In genomic region chr17:50853015-50853615, GRCh38 we compare ENCODE assay signal across 13 cellular contexts. TPM values are rescaled to one million over a fixed set of nuclear protein-coding genes. Genes with fewer than 3 reads are reported as not detected.
DNase-seq lines count a peak whose midpoint lies in the region; ATAC-seq, FAIRE-seq and TF ChIP-seq lines count a peak whose summit lies in the region.
"Had no signal": no experiment of that assay in that cellular context is flagged by ENCODE, and none has a peak within 500 bp of the region (broad histone marks: within the 10 kb centered on the region; RNA-seq: fewer than 3 reads in every experiment).

No MANE protein-coding gene starts in this region.

- no peak for DNase-seq in Calu3
- DNase-seq in NCI-H446 treated with DMSO at 0.1 percent for 48 hours (lab: John Stamatoyannopoulos, UW): no peak
- no peak for DNase-seq in GM12891 (ENCODE audit: insufficient read length, low spot score)
- DNase-seq: activated CD4-positive, CD25-positive, alpha-beta regulatory T cell; esophagus squamous epithelium; NCI-H187 had no signal

- H3K4me3 ChIP-seq in mucosa of rectum (ENCODE audit: low read length in 2 of 2): no peak overlapping the region

- H3K27ac Mint-ChIP-seq in Calu3 (ENCODE audit: unreplicated experiment): peak overlapping the region; percentile 20

- TF ChIP-seq CTCF in 22Rv1 (IDR thresholded peaks at IDR 0.05): no peak
- TF ChIP-seq CTCF in Calu3 (IDR thresholded peaks at IDR 0.05; ENCODE audit: unreplicated experiment): no peak

- no peaks in the 10 kb centered on the region for H3K9me3 Mint-ChIP-seq in Calu3 (ENCODE audit: low read depth, unreplicated experiment)

- peak overlapping the region; percentile 73 for H3K27ac ChIP-seq in 22Rv1
- H3K27ac ChIP-seq in cingulate gyrus (ENCODE audit: low read depth, low read length): peak overlapping the region; percentile 88
- H3K27ac ChIP-seq in mucosa of rectum (ENCODE audit: low read depth in 2 of 2, low read length in 2 of 2): peak overlapping the region; percentile 52 to 61

- BruUV-seq in Calu3 (replicated peaks; lab: Mats Ljungman, UMichigan): no TSS peak

- no peak for FAIRE-seq in GM12891 (lab: Jason Lieb, UNC)
- FAIRE-seq: keratinocyte had no signal

- H3K9ac ChIP-seq in mucosa of rectum (ENCODE audit: low read depth in 1 of 2, low read length in 2 of 2): peak overlapping the region in 1 of 2 donors; percentile 29

- CTCF ChIA-PET in Calu3 (lab: Charles Lee): interaction anchor here (0.6 to 3.4 kb wide), 16 partner anchors 10 to 269 kb away, joined by 3 to 57 read pairs (median 4); partner anchors contain the start of genes TOB1 and WFIKKN2

- peak overlapping the region; percentile 14 for H3K4me3 Mint-ChIP-seq in Calu3 (ENCODE audit: low read depth, unreplicated experiment)

- ATAC-seq in GM19467 (IDR thresholded peaks at IDR 0.05; ENCODE audit: unreplicated experiment): no peak
- ATAC-seq in HG03097 (IDR thresholded peaks at IDR 0.05; ENCODE audit: low FRiP score, unreplicated experiment): no peak

- H3K36me3 Mint-ChIP-seq in Calu3 (ENCODE audit: insufficient read depth, unreplicated experiment): no peaks in the 10 kb centered on the region

- TF ChIP-seq POLR2A in GM12891 (IDR thresholded peaks at IDR 0.05; ENCODE audit: low read depth, low read length): no peak

- peaks cover 16 to 34% of the 10 kb centered on the region in 2 donors for H3K4me1 ChIP-seq in mucosa of rectum (ENCODE audit: control insufficient read depth in 2 of 2, insufficient read depth in 2 of 2, low read length in 2 of 2)
- H3K4me1 ChIP-seq: adrenal gland had no signal

- H3K9me3 ChIP-seq in mucosa of rectum (ENCODE audit: control insufficient read depth in 2 of 2, low read length in 2 of 2): no peaks in the 10 kb centered on the region
- H3K9me3 ChIP-seq: adrenal gland, esophagus squamous epithelium had no signal

- H3K36me3 ChIP-seq in mucosa of rectum (ENCODE audit: control insufficient read depth in 2 of 2, insufficient read depth in 2 of 2, low read length in 2 of 2): no peaks in the 10 kb centered on the region
- H3K36me3 ChIP-seq: adrenal gland, esophagus squamous epithelium had no signal

- peaks cover 19% of the 10 kb centered on the region for H3K4me1 Mint-ChIP-seq in Calu3 (ENCODE audit: low read depth, unreplicated experiment)

- intact Hi-C loops in Calu3 (cut with micrococcal nuclease; ENCODE audit: unreplicated experiment): loop anchor here (1.0 kb wide), 1 partner anchor 9 kb away; no protein-coding TSS in a partner anchor

- no peaks in the 10 kb centered on the region for H3K27me3 ChIP-seq in mucosa of rectum (ENCODE audit: control insufficient read depth in 2 of 2, insufficient read depth in 2 of 2, low read length in 2 of 2)
- H3K27me3 ChIP-seq: adrenal gland, esophagus squamous epithelium had no signal

- H3K27me3 Mint-ChIP-seq in Calu3 (ENCODE audit: unreplicated experiment): no peaks in the 10 kb centered on the region

TF ChIP-seq in GM12891, 5 proteins besides CTCF, POLR2A, EP300 and RAD21:
- TF ChIP-seq PAX5 (IDR thresholded peaks at IDR 0.05; ENCODE audit: insufficient read depth, low read length, severe bottlenecking) (no peak), POU2F2 (IDR thresholded peaks at IDR 0.05; ENCODE audit: low read depth, low read length) (no peak), POLR2AphosphoS5 (IDR thresholded peaks at IDR 0.05; ENCODE audit: low read depth, low read length) (no peak), SPI1 (IDR thresholded peaks at IDR 0.05; ENCODE audit: low read depth, low read length) (no peak), TAF1 (IDR thresholded peaks at IDR 0.05; ENCODE audit: low read depth, low read length) (no peak)

RNA-seq across cellular contexts. Expression of gene TOB1, which starts 13.0 kb away (rescaled TPM):
- total RNA-seq in Calu3 (2022): 177 and 241 TPM in 2 replicates
- polyA plus RNA-seq in GM12891 (2012; ENCODE audit: low read depth, missing spikeins): 9.6 TPM

RNA-seq across cellular contexts. Expression of gene WFIKKN2, which starts 17.7 kb away (rescaled TPM):
- not detected in 2 replicates for total RNA-seq in Calu3 (2022)
- 0.14 TPM for polyA plus RNA-seq in GM12891 (2012; ENCODE audit: low read depth, missing spikeins)
- polyA plus RNA-seq: keratinocyte had no signal
